1 cellular context compared by ENCODE assay signal in the genomic region with DNA sequence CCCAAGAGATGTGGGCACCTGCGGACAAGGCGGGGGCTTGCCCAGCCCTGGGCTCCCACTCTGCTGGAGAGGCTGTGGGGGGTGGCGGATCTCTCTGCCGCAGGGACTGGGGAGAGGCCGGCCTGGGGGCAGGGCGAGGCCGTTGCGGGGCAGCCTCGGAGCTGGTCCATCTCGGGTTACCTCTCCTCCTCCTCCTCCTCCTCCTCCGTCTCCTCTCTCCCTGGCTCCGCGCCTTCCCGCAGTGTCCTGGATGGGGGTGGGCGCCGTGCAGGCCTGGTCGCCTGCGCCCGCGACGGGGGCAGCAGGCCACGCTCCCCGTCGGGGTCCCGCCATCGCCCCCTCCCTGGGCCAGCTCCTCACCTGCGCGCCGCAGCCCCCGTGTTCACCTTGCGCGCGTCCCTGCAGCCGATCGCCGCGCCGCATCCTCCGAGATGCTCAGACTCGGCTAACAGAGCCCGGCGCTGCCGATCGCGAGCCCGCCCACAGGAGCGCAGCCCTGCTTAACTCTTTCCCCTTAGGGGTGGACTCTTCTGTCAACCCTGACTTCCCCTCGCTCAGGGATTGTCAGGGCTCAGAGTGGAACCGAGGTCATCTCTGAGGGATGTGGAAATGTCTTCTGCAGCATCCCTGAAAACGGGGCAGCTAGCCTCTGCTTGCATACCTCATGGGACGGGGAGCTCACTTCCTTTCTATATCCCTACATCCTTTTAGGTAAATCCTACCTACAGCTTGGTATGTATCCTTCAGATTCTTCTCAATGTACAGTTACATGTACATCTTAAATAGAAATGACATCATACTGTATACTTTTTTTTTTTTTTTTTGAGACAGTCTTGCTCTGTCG.
A peak's percentile ranks its signal among the peaks of the same experiment; 100 is the strongest.
TF ChIP-seq lines count a peak whose summit lies in the region.

TSS of gene PRRT3 (minus strand) at position 447 of the 844 bp plus-strand sequence. CDS start 2,293 bp downstream, outside the sequence.

TF ChIP-seq in K562, 482 proteins besides CTCF, POLR2A, EP300 and RAD21 (continued from another document and continues in another):
- TF ChIP-seq, protein P1, sequence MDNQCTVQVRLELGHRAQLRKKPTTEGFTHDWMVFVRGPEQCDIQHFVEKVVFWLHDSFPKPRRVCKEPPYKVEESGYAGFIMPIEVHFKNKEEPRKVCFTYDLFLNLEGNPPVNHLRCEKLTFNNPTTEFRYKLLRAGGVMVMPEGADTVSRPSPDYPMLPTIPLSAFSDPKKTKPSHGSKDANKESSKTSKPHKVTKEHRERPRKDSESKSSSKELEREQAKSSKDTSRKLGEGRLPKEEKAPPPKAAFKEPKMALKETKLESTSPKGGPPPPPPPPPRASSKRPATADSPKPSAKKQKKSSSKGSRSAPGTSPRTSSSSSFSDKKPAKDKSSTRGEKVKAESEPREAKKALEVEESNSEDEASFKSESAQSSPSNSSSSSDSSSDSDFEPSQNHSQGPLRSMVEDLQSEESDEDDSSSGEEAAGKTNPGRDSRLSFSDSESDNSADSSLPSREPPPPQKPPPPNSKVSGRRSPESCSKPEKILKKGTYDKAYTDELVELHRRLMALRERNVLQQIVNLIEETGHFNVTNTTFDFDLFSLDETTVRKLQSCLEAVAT (IDR thresholded peaks at IDR 0.05) = peak in 1 of 2 experiments; percentile 99; a peak in 2 of 4 replicates
- TF ChIP-seq NBN (IDR thresholded peaks at IDR 0.05; ENCODE audit: low read depth) (peak; percentile 35; the same call in 1 of the 2 replicates), CTBP1 (IDR thresholded peaks at IDR 0.05; ENCODE audit: borderline replicate concordance) (peak; percentile 99), ZNF584 (CRISPR knock-in tag; IDR thresholded peaks at IDR 0.05; ENCODE audit: low read depth) (no peak), HDGF (IDR thresholded peaks at IDR 0.05) (peak; percentile 98), ATF6 (CRISPR knock-in tag; IDR thresholded peaks at IDR 0.05) (no peak), ZFP36 (IDR thresholded peaks at IDR 0.05; ENCODE audit: low read depth, low read length, partially characterized antibody) (peak; percentile 89), THAP12 (CRISPR knock-in tag; IDR thresholded peaks at IDR 0.05) (no peak), ARID4B (CRISPR knock-in tag; IDR thresholded peaks at IDR 0.05) (peak; percentile 60; the same call in 1 of the 2 replicates), NKRF (IDR thresholded peaks at IDR 0.05; ENCODE audit: borderline replicate concordance) (peak; percentile 29; the same call in 1 of the 2 replicates), ATF3 (IDR thresholded peaks at IDR 0.05) (peak; percentile 44), ATF3 (CRISPR knock-in tag; conservative IDR thresholded peaks at IDR 0.05) (no peak), RUNX1 (IDR thresholded peaks at IDR 0.05; ENCODE audit: low read depth) (0 out of 2 replicates have a peak, but pooled peaks have one; percentile 10), POLR2G (IDR thresholded peaks at IDR 0.05; ENCODE audit: low read depth, low read length) (peak; percentile 69; the same call in 1 of the 2 replicates), ZBTB9 (CRISPR knock-in tag; IDR thresholded peaks at IDR 0.05) (0 out of 2 replicates have a peak, but pooled peaks have one; percentile 24)
- TF ChIP-seq, protein P2, sequence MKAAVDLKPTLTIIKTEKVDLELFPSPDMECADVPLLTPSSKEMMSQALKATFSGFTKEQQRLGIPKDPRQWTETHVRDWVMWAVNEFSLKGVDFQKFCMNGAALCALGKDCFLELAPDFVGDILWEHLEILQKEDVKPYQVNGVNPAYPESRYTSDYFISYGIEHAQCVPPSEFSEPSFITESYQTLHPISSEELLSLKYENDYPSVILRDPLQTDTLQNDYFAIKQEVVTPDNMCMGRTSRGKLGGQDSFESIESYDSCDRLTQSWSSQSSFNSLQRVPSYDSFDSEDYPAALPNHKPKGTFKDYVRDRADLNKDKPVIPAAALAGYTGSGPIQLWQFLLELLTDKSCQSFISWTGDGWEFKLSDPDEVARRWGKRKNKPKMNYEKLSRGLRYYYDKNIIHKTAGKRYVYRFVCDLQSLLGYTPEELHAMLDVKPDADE (conservative IDR thresholded peaks at IDR 0.05; ENCODE audit: control insufficient read depth, low read depth, low read length) = 0 out of 2 replicates have a peak, but pooled peaks have one; percentile 59
- TF ChIP-seq, protein P3, sequence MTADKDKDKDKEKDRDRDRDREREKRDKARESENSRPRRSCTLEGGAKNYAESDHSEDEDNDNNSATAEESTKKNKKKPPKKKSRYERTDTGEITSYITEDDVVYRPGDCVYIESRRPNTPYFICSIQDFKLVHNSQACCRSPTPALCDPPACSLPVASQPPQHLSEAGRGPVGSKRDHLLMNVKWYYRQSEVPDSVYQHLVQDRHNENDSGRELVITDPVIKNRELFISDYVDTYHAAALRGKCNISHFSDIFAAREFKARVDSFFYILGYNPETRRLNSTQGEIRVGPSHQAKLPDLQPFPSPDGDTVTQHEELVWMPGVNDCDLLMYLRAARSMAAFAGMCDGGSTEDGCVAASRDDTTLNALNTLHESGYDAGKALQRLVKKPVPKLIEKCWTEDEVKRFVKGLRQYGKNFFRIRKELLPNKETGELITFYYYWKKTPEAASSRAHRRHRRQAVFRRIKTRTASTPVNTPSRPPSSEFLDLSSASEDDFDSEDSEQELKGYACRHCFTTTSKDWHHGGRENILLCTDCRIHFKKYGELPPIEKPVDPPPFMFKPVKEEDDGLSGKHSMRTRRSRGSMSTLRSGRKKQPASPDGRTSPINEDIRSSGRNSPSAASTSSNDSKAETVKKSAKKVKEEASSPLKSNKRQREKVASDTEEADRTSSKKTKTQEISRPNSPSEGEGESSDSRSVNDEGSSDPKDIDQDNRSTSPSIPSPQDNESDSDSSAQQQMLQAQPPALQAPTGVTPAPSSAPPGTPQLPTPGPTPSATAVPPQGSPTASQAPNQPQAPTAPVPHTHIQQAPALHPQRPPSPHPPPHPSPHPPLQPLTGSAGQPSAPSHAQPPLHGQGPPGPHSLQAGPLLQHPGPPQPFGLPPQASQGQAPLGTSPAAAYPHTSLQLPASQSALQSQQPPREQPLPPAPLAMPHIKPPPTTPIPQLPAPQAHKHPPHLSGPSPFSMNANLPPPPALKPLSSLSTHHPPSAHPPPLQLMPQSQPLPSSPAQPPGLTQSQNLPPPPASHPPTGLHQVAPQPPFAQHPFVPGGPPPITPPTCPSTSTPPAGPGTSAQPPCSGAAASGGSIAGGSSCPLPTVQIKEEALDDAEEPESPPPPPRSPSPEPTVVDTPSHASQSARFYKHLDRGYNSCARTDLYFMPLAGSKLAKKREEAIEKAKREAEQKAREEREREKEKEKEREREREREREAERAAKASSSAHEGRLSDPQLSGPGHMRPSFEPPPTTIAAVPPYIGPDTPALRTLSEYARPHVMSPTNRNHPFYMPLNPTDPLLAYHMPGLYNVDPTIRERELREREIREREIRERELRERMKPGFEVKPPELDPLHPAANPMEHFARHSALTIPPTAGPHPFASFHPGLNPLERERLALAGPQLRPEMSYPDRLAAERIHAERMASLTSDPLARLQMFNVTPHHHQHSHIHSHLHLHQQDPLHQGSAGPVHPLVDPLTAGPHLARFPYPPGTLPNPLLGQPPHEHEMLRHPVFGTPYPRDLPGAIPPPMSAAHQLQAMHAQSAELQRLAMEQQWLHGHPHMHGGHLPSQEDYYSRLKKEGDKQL (CRISPR knock-in tag; IDR thresholded peaks at IDR 0.05; ENCODE audit: borderline replicate concordance) = 0 out of 2 replicates have a peak, but pooled peaks have one; percentile 66
- TF ChIP-seq, protein P4, sequence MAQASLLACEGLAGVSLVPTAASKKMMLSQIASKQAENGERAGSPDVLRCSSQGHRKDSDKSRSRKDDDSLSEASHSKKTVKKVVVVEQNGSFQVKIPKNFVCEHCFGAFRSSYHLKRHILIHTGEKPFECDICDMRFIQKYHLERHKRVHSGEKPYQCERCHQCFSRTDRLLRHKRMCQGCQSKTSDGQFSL (CRISPR knock-in tag; IDR thresholded peaks at IDR 0.05) = peak; percentile 85; the same call in 1 of the 2 replicates
- TF ChIP-seq, protein P4 (tag; IDR thresholded peaks at IDR 0.05) = no peak
